ENCODE assay signal across 12 cellular contexts in genomic region chr7:91929463-91929862, GRCh38. TPM values are rescaled to one million over a fixed set of nuclear protein-coding genes. Genes with fewer than 3 reads are reported as not detected.
DNase-seq lines count a peak whose midpoint lies in the region; ATAC-seq, FAIRE-seq and TF ChIP-seq lines count a peak whose summit lies in the region.
"Had no signal": no experiment of that assay in that cellular context is flagged by ENCODE, and none has a peak within 500 bp of the region (broad histone marks: within the 10 kb centered on the region; RNA-seq: fewer than 3 reads in every experiment).

No MANE protein-coding gene starts in this region.

- TF ChIP-seq RAD21 in IMR-90 (IDR thresholded peaks at IDR 0.05; ENCODE audit: low read length): no peak

- H2AK9ac ChIP-seq in IMR-90 (replicated peaks; ENCODE audit: low read depth, low read length, poor library complexity): no peak overlapping the region

- H3K14ac ChIP-seq in IMR-90 (replicated peaks; ENCODE audit: low read depth, low read length): no peak overlapping the region

- intact Hi-C loops in IMR-90 (cut with micrococcal nuclease): no loop called here
- intact Hi-C loops in cardiac septum (cut with DNase I): no loop called here

- DNase-seq in activated CD4-positive, CD25-positive, alpha-beta regulatory T cell treated with anti-CD3 and anti-CD28 coated beads, Interleukin-2, amount 50 U/mL, for 72 hours: no peak
- DNase-seq in H54 (ENCODE audit: insufficient read length, low spot score) (no peak), IMR-90 (no peak), memory B cell (ENCODE audit: low spot score in 2 of 2) (no peak), cardiac septum (ENCODE audit: low spot score) (no peak), SIG-M5 treated with dmso at 0.1 percent for 504 hours (lab: John Stamatoyannopoulos, UW; ENCODE audit: unreplicated experiment) (no peak)
- DNase-seq in T-helper 2 cell treated with Interferon-gamma antibody and Interleukin-4, amounts not matched to agents 5 μg/mL and 100 μg/mL, for 36 hours (ENCODE audit: low spot score): no peak
- DNase-seq: ACHN, mesendoderm, SW 1271 had no signal

- ATAC-seq in activated CD4-positive, CD25-positive, alpha-beta regulatory T cell treated with anti-CD3 and anti-CD28 coated beads, Interleukin-2, amount 50 U/mL, for 24 hours: peak; percentile 89 to 95
- ATAC-seq in IMR-90 (ENCODE audit: low read depth): no peak
- peak; percentile 60 for ATAC-seq in memory B cell (ENCODE audit: low read depth)
- ATAC-seq: gastroesophageal sphincter had no signal

- H3K9me3 Mint-ChIP-seq in memory B cell: no peaks in the 10 kb centered on the region
- peaks cover 5% of the 10 kb centered on the region for H3K9me3 Mint-ChIP-seq in T-helper 2 cell treated with Interferon-gamma antibody and Interleukin-4, amounts not matched to agents 5 μg/mL and 100 μg/mL, for 36 hours

- no peak overlapping the region for H2BK15ac ChIP-seq in IMR-90 (ENCODE audit: low read depth, low read length)

- H4K5ac ChIP-seq in IMR-90 (ENCODE audit: low read depth, low read length): no peak overlapping the region

- no peak for TF ChIP-seq CTCF in IMR-90 (conservative IDR thresholded peaks at IDR 0.05; ENCODE audit: low read depth, low read length)

- FAIRE-seq in H54 (lab: Jason Lieb, UNC): peak; percentile 33

- no peak overlapping the region for H3K27ac Mint-ChIP-seq in memory B cell
- H3K27ac Mint-ChIP-seq in T-helper 2 cell treated with Interferon-gamma antibody and Interleukin-4, amounts not matched to agents 5 μg/mL and 100 μg/mL, for 36 hours: no peak overlapping the region

- peaks cover 9% of the 10 kb centered on the region for H3K27me3 Mint-ChIP-seq in memory B cell
- H3K27me3 Mint-ChIP-seq in T-helper 2 cell treated with Interferon-gamma antibody and Interleukin-4, amounts not matched to agents 5 μg/mL and 100 μg/mL, for 36 hours (ENCODE audit: low read depth): peaks cover 28% of the 10 kb centered on the region

- H3K4me1 ChIP-seq in IMR-90 (ENCODE audit: control insufficient read depth, insufficient read depth, low read length): no peaks in the 10 kb centered on the region
- H3K4me1 ChIP-seq: gastroesophageal sphincter had no signal

- H4K8ac ChIP-seq in IMR-90 (ENCODE audit: low read depth in 2 of 2, low read length in 2 of 2): no peak overlapping the region

- no peaks in the 10 kb centered on the region for H3K79me1 ChIP-seq in IMR-90 (ENCODE audit: low read depth in 1 of 2, low read length in 2 of 2)

- no peak overlapping the region for H2BK120ac ChIP-seq in IMR-90 (ENCODE audit: low read depth, low read length)

- H3K9me1 ChIP-seq in IMR-90 (ENCODE audit: insufficient read depth, low read length): no peaks in the 10 kb centered on the region

- H3K23ac ChIP-seq in IMR-90 (ENCODE audit: low read depth, low read length): no peak overlapping the region

- dilution Hi-C loops in IMR-90 (cut with HindIII; ENCODE audit: low sequenced_read_pairs, unreplicated experiment): no loop called here

- H3K27ac ChIP-seq in IMR-90 (ENCODE audit: insufficient read depth, low read length): no peak overlapping the region
- H3K27ac ChIP-seq: gastroesophageal sphincter had no signal

- H3K4ac ChIP-seq in IMR-90 (ENCODE audit: low read depth, low read length): no peak overlapping the region

- no peak overlapping the region for H2AFZ ChIP-seq in IMR-90 (replicated peaks; ENCODE audit: low read length, poor library complexity)

- WGBS in IMR-90 (ENCODE audit: extremely low coverage in 2 of 2, insufficient read length in 1 of 2), 2 experiments: no CpG with 5 or more reads among the region's 3 CpGs

- POLR2A ChIA-PET in IMR-90 (lab: Charles Lee; ENCODE audit: unreplicated experiment): no interaction called here

- H3K4me2 ChIP-seq in IMR-90 (ENCODE audit: low read depth, low read length): no peak overlapping the region

- no peaks in the 10 kb centered on the region for H3K4me1 Mint-ChIP-seq in memory B cell
- H3K4me1 Mint-ChIP-seq in T-helper 2 cell treated with Interferon-gamma antibody and Interleukin-4, amounts not matched to agents 5 μg/mL and 100 μg/mL, for 36 hours (ENCODE audit: low read depth): peaks cover 12% of the 10 kb centered on the region

- H3K9ac ChIP-seq in IMR-90 (ENCODE audit: low read depth, low read length): no peak overlapping the region

- 0 out of 2 replicates have a peak overlapping the region, but pooled peaks have one; percentile 14 for H2BK20ac ChIP-seq in IMR-90 (ENCODE audit: low read depth, low read length)

- TF ChIP-seq POLR2A in H54 (IDR thresholded peaks at IDR 0.05; ENCODE audit: low read depth, low read length) (no peak), IMR-90 (IDR thresholded peaks at IDR 0.05; ENCODE audit: low read depth, low read length) (no peak)

- peaks cover 4% of the 10 kb centered on the region; the same call in 1 of the 2 replicates for H3K27me3 ChIP-seq in IMR-90 (ENCODE audit: control insufficient read depth, insufficient read depth, low read length)
- H3K27me3 ChIP-seq: gastroesophageal sphincter had no signal

- H3K9me3 ChIP-seq in IMR-90 (ENCODE audit: control insufficient read depth, insufficient read depth, low read length): no peaks in the 10 kb centered on the region
- H3K9me3 ChIP-seq: gastroesophageal sphincter had no signal

- no peak overlapping the region for H3K4me3 Mint-ChIP-seq in memory B cell
- H3K4me3 Mint-ChIP-seq in T-helper 2 cell treated with Interferon-gamma antibody and Interleukin-4, amounts not matched to agents 5 μg/mL and 100 μg/mL, for 36 hours: no peak overlapping the region

- no peak overlapping the region for H2AK5ac ChIP-seq in IMR-90 (ENCODE audit: low read depth, low read length)

- H4K91ac ChIP-seq in IMR-90 (ENCODE audit: insufficient read depth, low read depth, low read length): no peak overlapping the region

- no peak overlapping the region for H3K56ac ChIP-seq in IMR-90 (ENCODE audit: extremely low read depth, insufficient read depth, low read length)

- H4K20me1 ChIP-seq in IMR-90 (ENCODE audit: insufficient read depth, low read length): no peaks in the 10 kb centered on the region

- in situ Hi-C loops in IMR-90 (cut with MboI; ENCODE audit: low sequenced_read_pairs): no loop called here

- no peak overlapping the region for H2BK5ac ChIP-seq in IMR-90 (ENCODE audit: low read depth, low read length, poor library complexity, severe bottlenecking)

- H3K36me3 ChIP-seq in IMR-90 (ENCODE audit: control insufficient read depth, insufficient read depth, low read length): no peaks in the 10 kb centered on the region
- H3K36me3 ChIP-seq: gastroesophageal sphincter had no signal

- H3K4me3 ChIP-seq in IMR-90 (ENCODE audit: insufficient read depth, low read depth, low read length): no peak overlapping the region
- H3K4me3 ChIP-seq: gastroesophageal sphincter had no signal

- no TSS peak for BruUV-seq in IMR-90 (replicated peaks; lab: Mats Ljungman, UMichigan)

- no peak overlapping the region for H3K18ac ChIP-seq in IMR-90 (ENCODE audit: low read depth, low read length)

- CTCF ChIA-PET in IMR-90 (lab: Yijun Ruan, JAX): no interaction called here

- H3K36me3 Mint-ChIP-seq in memory B cell: no peaks in the 10 kb centered on the region
- no peaks in the 10 kb centered on the region for H3K36me3 Mint-ChIP-seq in T-helper 2 cell treated with Interferon-gamma antibody and Interleukin-4, amounts not matched to agents 5 μg/mL and 100 μg/mL, for 36 hours (ENCODE audit: low read depth)

TF ChIP-seq in IMR-90, 13 proteins besides CTCF, POLR2A, EP300 and RAD21:
- no peak for TF ChIP-seq RCOR1 (IDR thresholded peaks at IDR 0.05; ENCODE audit: insufficient replicate concordance, low read length)
- TF ChIP-seq FOS (IDR thresholded peaks at IDR 0.05; ENCODE audit: low read depth, low read length): no peak
- TF ChIP-seq ELK1 (IDR thresholded peaks at IDR 0.05; ENCODE audit: borderline replicate concordance, low read depth, low read length): no peak
- no peak for TF ChIP-seq MAFK (IDR thresholded peaks at IDR 0.05; ENCODE audit: low read depth, low read length)
- TF ChIP-seq MAZ (IDR thresholded peaks at IDR 0.05; ENCODE audit: borderline replicate concordance, low read depth, low read length): no peak
- TF ChIP-seq NFE2L2 (IDR thresholded peaks at IDR 0.05; ENCODE audit: low read depth, low read length): no peak
- no peak for TF ChIP-seq CHD1 (IDR thresholded peaks at IDR 0.05; ENCODE audit: low read depth, low read length)
- no peak for TF ChIP-seq USF2 (IDR thresholded peaks at IDR 0.05; ENCODE audit: low read depth, low read length)
- no peak for TF ChIP-seq CEBPB (IDR thresholded peaks at IDR 0.05; ENCODE audit: low read depth, low read length)
- no peak for TF ChIP-seq SMC3 (IDR thresholded peaks at IDR 0.05; ENCODE audit: low read depth, low read length)
- TF ChIP-seq RFX5 (IDR thresholded peaks at IDR 0.05; ENCODE audit: low read depth, low read length): no peak
- no peak for TF ChIP-seq MXI1 (IDR thresholded peaks at IDR 0.05; ENCODE audit: borderline replicate concordance, low read depth, low read length)
- no peak for TF ChIP-seq BHLHE40 (IDR thresholded peaks at IDR 0.05; ENCODE audit: low read depth, low read length)

RNA-seq across cellular contexts. Expression of gene AKAP9, which starts 11.2 kb away (rescaled TPM):
- 25.3 and 49.4 TPM in 2 replicates for total RNA-seq in IMR-90 (2012; rRNA removed)
- polyA plus RNA-seq in IMR-90 (2012; rRNA removed): 8.7 and 9.7 TPM in 2 replicates
- polyA plus RNA-seq in IMR-90 (2012; cell fraction: cytosol; rRNA removed): 0.78 and 0.89 TPM in 2 replicates
- polyA plus RNA-seq in IMR-90 (2012; cell fraction: nucleus; rRNA removed; ENCODE audit: low replicate concordance): 6.7 and 40.2 TPM in 2 replicates
- total RNA-seq in cardiac septum: 36.2 TPM

RNA-seq across cellular contexts. Expression of gene MTERF1, which starts 49.0 kb away (rescaled TPM):
- total RNA-seq in IMR-90 (2012; rRNA removed): 7.0 and 16.7 TPM in 2 replicates
- 5.6 and 7.3 TPM in 2 replicates for polyA plus RNA-seq in IMR-90 (2012; rRNA removed)
- polyA plus RNA-seq in IMR-90 (2012; cell fraction: cytosol; rRNA removed): 0.53 and 0.84 TPM in 2 replicates
- 0.60 and 7.4 TPM in 2 replicates for polyA plus RNA-seq in IMR-90 (2012; cell fraction: nucleus; rRNA removed; ENCODE audit: low replicate concordance)
- total RNA-seq in cardiac septum: 7.5 TPM
